ENCODE assay signal across 22 cellular contexts in genomic region chr20:46507760-46508407, GRCh38. TPM values are rescaled to one million over a fixed set of nuclear protein-coding genes. Genes with fewer than 3 reads are reported as not detected.
DNase-seq lines count a peak whose midpoint lies in the region; ATAC-seq and TF ChIP-seq lines count a peak whose summit lies in the region.
"Had no signal": no experiment of that assay in that cellular context is flagged by ENCODE, and none has a peak within 500 bp of the region (broad histone marks: within the 10 kb centered on the region; RNA-seq: fewer than 3 reads in every experiment).

No MANE protein-coding gene starts in this region.

- no peak for DNase-seq in activated T-cell treated with anti-CD3 and anti-CD28 coated beads, Interleukin-2, amount 50 U/mL, for 4 hours
- no peak for DNase-seq in activated T-cell treated with anti-CD3 and anti-CD28 coated beads for 4 hours
- DNase-seq in HEK293T (ENCODE audit: extremely low spot score): no peak
- DNase-seq in Karpas-422: peak; percentile 27
- DNase-seq in stimulated activated effector memory CD8-positive, alpha-beta T cell treated with anti-CD3 and anti-CD28 coated beads, Interleukin-12 subunit alpha, Interleukin-12 subunit beta, amount 100 ng/mL, for 72 hours (ENCODE audit: low spot score in 2 of 2): no peak
- DNase-seq in NCI-H146 (lab: John Stamatoyannopoulos, UW): no peak
- DNase-seq in NCI-H510A (lab: John Stamatoyannopoulos, UW): no peak
- DNase-seq: ACHN; CD4-positive, alpha-beta T cell; COR-L47; DMS79 treated with DMSO at 0.1 percent for 48 hours; KBM-7; NCI-H1092 treated with DMSO at 0.1 percent for 48 hours; NCI-H1436 treated with DMSO at 0.1 percent for 48 hours; NCI-H2029; NCI-H2171; NCI-H345; NCI-H524 treated with DMSO at 0.1 percent for 48 hours; NCI-H82; Peyer's patch had no signal

- H3K4me3 Mint-ChIP-seq in activated T-cell treated with anti-CD3 and anti-CD28 coated beads, Interleukin-2, amount 50 U/mL, for 4 hours: no peak overlapping the region
- no peak overlapping the region for H3K4me3 Mint-ChIP-seq in stimulated activated effector memory CD8-positive, alpha-beta T cell treated with anti-CD3 and anti-CD28 coated beads, Interleukin-12 subunit alpha, Interleukin-12 subunit beta, amount 100 ng/mL, for 72 hours
- H3K4me3 Mint-ChIP-seq: CD4-positive, alpha-beta T cell had no signal

- H3K9ac ChIP-seq in Karpas-422 (ENCODE audit: low read length): no peak overlapping the region
- H3K9ac ChIP-seq: BLaER1 had no signal

- ATAC-seq in activated T-cell treated with anti-CD3 and anti-CD28 coated beads, Interleukin-2, amount 50 U/mL, for 4 hours: peak; percentile 77 to 91
- ATAC-seq in stimulated activated effector memory CD8-positive, alpha-beta T cell treated with anti-CD3 and anti-CD28 coated beads, Interleukin-12 subunit alpha, Interleukin-12 subunit beta, amount 100 ng/mL, for 72 hours: peak; percentile 93

- H3K36me3 Mint-ChIP-seq in activated T-cell treated with anti-CD3 and anti-CD28 coated beads, Interleukin-2, amount 50 U/mL, for 4 hours (ENCODE audit: insufficient read depth): no peaks in the 10 kb centered on the region
- H3K36me3 Mint-ChIP-seq in stimulated activated effector memory CD8-positive, alpha-beta T cell treated with anti-CD3 and anti-CD28 coated beads, Interleukin-12 subunit alpha, Interleukin-12 subunit beta, amount 100 ng/mL, for 72 hours: no peaks in the 10 kb centered on the region

- no peaks in the 10 kb centered on the region for H4K20me1 ChIP-seq in Karpas-422 (ENCODE audit: insufficient read depth, low read depth, low read length)
- H4K20me1 ChIP-seq: BLaER1 had no signal

- no peaks in the 10 kb centered on the region for H3K9me2 ChIP-seq in Karpas-422 (replicated peaks; ENCODE audit: insufficient read depth, low read length)

- H3K4me1 Mint-ChIP-seq in activated T-cell treated with anti-CD3 and anti-CD28 coated beads, Interleukin-2, amount 50 U/mL, for 4 hours (ENCODE audit: low read depth): peaks cover 2% of the 10 kb centered on the region
- peaks cover 16% of the 10 kb centered on the region for H3K4me1 Mint-ChIP-seq in stimulated activated effector memory CD8-positive, alpha-beta T cell treated with anti-CD3 and anti-CD28 coated beads, Interleukin-12 subunit alpha, Interleukin-12 subunit beta, amount 100 ng/mL, for 72 hours

- H3K79me2 ChIP-seq in Karpas-422 (ENCODE audit: low read length): no peaks in the 10 kb centered on the region

- peaks cover 6% of the 10 kb centered on the region for H3K9me3 ChIP-seq in Karpas-422 (ENCODE audit: low read length)

- H3K4me3 ChIP-seq in Karpas-422 (ENCODE audit: low read length): no peak overlapping the region
- H3K4me3 ChIP-seq: BLaER1, Peyer's patch had no signal

- CTCF ChIA-PET in HEK293T (lab: Yijun Ruan, JAX): no interaction called here

- no peak overlapping the region for H2AFZ ChIP-seq in Karpas-422 (ENCODE audit: low read length)

- H3K36me3 ChIP-seq in Karpas-422 (ENCODE audit: insufficient read depth, low read length): no peaks in the 10 kb centered on the region
- H3K36me3 ChIP-seq: BLaER1, Peyer's patch had no signal

- H3K27me3 Mint-ChIP-seq in activated T-cell treated with anti-CD3 and anti-CD28 coated beads, Interleukin-2, amount 50 U/mL, for 4 hours (ENCODE audit: low read depth): peaks cover 41% of the 10 kb centered on the region

- no peak overlapping the region for H3K27ac Mint-ChIP-seq in stimulated activated effector memory CD8-positive, alpha-beta T cell treated with anti-CD3 and anti-CD28 coated beads, Interleukin-12 subunit alpha, Interleukin-12 subunit beta, amount 100 ng/mL, for 72 hours
- H3K27ac Mint-ChIP-seq: CD4-positive, alpha-beta T cell had no signal

- POLR2A ChIA-PET in HEK293T (lab: Yijun Ruan, JAX): no interaction called here

- H3K27ac ChIP-seq in Karpas-422 (ENCODE audit: low read length): no peak overlapping the region
- H3K27ac ChIP-seq: BLaER1, Peyer's patch had no signal

- H3K4me2 ChIP-seq in Karpas-422 (ENCODE audit: low read depth, low read length, poor library complexity, severe bottlenecking): no peak overlapping the region
- H3K4me2 ChIP-seq: BLaER1 had no signal

- no peaks in the 10 kb centered on the region for H3K27me3 ChIP-seq in Karpas-422 (ENCODE audit: low read length)
- H3K27me3 ChIP-seq: Peyer's patch had no signal

- H3K9me3 Mint-ChIP-seq in activated T-cell treated with anti-CD3 and anti-CD28 coated beads, Interleukin-2, amount 50 U/mL, for 4 hours: peaks cover 14% of the 10 kb centered on the region
- H3K9me3 Mint-ChIP-seq in stimulated activated effector memory CD8-positive, alpha-beta T cell treated with anti-CD3 and anti-CD28 coated beads, Interleukin-12 subunit alpha, Interleukin-12 subunit beta, amount 100 ng/mL, for 72 hours: peaks cover 9% of the 10 kb centered on the region

- no peaks in the 10 kb centered on the region for H3K4me1 ChIP-seq in Karpas-422 (ENCODE audit: low read length)
- H3K4me1 ChIP-seq: Peyer's patch had no signal

TF ChIP-seq in HEK293T, 16 proteins besides CTCF, POLR2A, EP300 and RAD21:
- no peak for TF ChIP-seq NFRKB (IDR thresholded peaks at IDR 0.05)
- TF ChIP-seq PKNOX1 (IDR thresholded peaks at IDR 0.05): peak; percentile 34; the same call in 1 of the 2 replicates

RNA-seq across cellular contexts. Expression of gene ZNF334, which starts 5.5 kb away (rescaled TPM):
- total RNA-seq in activated T-cell treated with anti-CD3 and anti-CD28 coated beads, Interleukin-2, amount 50 U/mL, for 4 hours: under 1 TPM; 0.42 to 0.63 (median 0.49) TPM
- total RNA-seq in Karpas-422 (2014; rRNA removed; shearing (Covaris generic); ENCODE audit: low replicate concordance): not detected in 2 replicates
- total RNA-seq: OCI-LY7 had no signal

RNA-seq across cellular contexts. Expression of gene OCSTAMP, which starts 42.6 kb away (rescaled TPM):
- under 1 TPM in 1 of 3 donors, not detected in 2; 0.16 TPM for total RNA-seq in activated T-cell treated with anti-CD3 and anti-CD28 coated beads, Interleukin-2, amount 50 U/mL, for 4 hours
- total RNA-seq in Karpas-422 (2014; rRNA removed; shearing (Covaris generic); ENCODE audit: low replicate concordance): not detected in 2 replicates
- total RNA-seq: CD4-positive, alpha-beta T cell; OCI-LY7; Peyer's patch had no signal
